9 cellular contexts compared by ENCODE assay signal in the genomic region with DNA sequence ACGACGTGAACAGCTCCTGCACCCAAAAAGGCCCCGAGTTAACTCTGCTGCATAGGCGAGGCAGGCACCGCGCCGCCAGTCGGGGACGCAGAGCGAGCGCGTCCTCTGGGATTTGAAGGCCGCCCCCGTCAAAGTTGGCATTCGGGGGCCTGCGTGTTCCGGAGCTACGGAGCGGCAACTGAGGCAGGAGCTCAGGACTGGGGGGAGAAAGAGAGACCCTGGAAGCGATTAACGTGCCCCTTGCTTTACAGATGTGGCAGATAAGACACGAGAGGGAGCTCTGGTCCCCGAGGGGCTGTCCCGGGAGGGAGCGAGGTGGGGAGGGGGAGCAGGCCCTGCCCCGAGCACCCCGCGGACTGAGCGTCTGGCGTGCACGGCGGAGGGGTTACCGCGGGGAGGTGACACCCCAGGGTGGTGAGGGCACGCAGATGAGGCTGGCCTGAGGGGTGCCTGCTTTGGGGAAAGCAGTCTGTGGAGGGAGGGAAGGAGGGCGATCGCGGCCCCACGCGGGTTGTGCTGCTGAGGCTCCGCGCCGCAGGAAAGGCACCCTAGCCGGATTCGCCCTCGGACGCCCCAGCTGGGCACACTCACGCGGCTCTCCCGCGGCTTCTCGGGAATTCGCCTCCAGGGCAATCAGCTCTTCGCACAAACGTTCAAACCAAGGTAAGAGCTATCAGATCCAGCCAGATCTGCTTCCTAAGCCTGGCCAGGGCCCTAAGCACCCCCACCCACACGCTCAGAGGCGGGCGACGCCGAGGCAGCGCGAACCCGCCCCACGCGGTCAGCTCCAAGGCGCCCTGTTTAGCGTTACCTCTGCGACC. TPM values are rescaled to one million over a fixed set of nuclear protein-coding genes. Genes with fewer than 3 reads are reported as not detected.
DNase-seq lines count a peak whose midpoint lies in the region; ATAC-seq and TF ChIP-seq lines count a peak whose summit lies in the region.
"Had no signal": no experiment of that assay in that cellular context is flagged by ENCODE, and none has a peak within 500 bp of the region (broad histone marks: within the 10 kb centered on the region; RNA-seq: fewer than 3 reads in every experiment).

No MANE protein-coding gene starts in this region.

- 3 to 13% methylated on average over 8 to 42 of the region's 68 CpGs for WGBS in tibial nerve, 2 donors

- H3K36me3 ChIP-seq in muscle layer of colon (ENCODE audit: insufficient read depth, low read length) (no peaks in the 10 kb centered on the region), tibial nerve (no peaks in the 10 kb centered on the region)

- peaks cover 14% of the 10 kb centered on the region for H3K4me1 Mint-ChIP-seq in central memory CD8-positive, alpha-beta T cell

- no peaks in the 10 kb centered on the region for H3K36me3 Mint-ChIP-seq in activated naive CD4-positive, alpha-beta T cell treated with anti-CD3 and anti-CD28 coated beads, Interleukin-2, amount 50 U/mL, for 72 hours
- H3K36me3 Mint-ChIP-seq in central memory CD8-positive, alpha-beta T cell (ENCODE audit: insufficient read depth), result peaks cover 1% of the 10 kb centered on the region

- no peak for DNase-seq in activated naive CD4-positive, alpha-beta T cell treated with anti-CD3 and anti-CD28 coated beads, Interleukin-2, amount 50 U/mL, for 72 hours (ENCODE audit: low spot score in 2 of 2)
- no peak for DNase-seq in activated naive CD4-positive, alpha-beta T cell treated with anti-CD3 and anti-CD28 coated beads, Interleukin-2, amount 50 U/mL, for 16 hours
- no peak for DNase-seq in central memory CD8-positive, alpha-beta T cell (ENCODE audit: low spot score in 2 of 2)
- DNase-seq in tibial nerve (ENCODE audit: low spot score in 2 of 2), result no peak
- DNase-seq in GM13976 (ENCODE audit: low spot score), result no peak
- no peak for DNase-seq in epidermal melanocyte (ENCODE audit: insufficient read length, low spot score)
- DNase-seq: RPMI8226 had no signal

- H3K9me3 ChIP-seq in muscle layer of colon (ENCODE audit: low read length) (no peaks in the 10 kb centered on the region), tibial nerve (no peaks in the 10 kb centered on the region)

- H3K4me1 ChIP-seq in muscle layer of colon (ENCODE audit: insufficient read depth, low read length), result peaks cover 18% of the 10 kb centered on the region
- H3K4me1 ChIP-seq in tibial nerve, result peaks cover 0 to 52% (median 28%) of the 10 kb centered on the region in 4 donors

- TF ChIP-seq CTCF in tibial nerve (IDR thresholded peaks at IDR 0.05), result no peak
- no peak for TF ChIP-seq CTCF in GM13976 (IDR thresholded peaks at IDR 0.05; ENCODE audit: borderline replicate concordance, control extremely low read depth, extremely low read depth, insufficient read depth, missing control alignments)

- peak overlapping the region; percentile 22 to 56 for H3K4me3 ChIP-seq in muscle layer of colon (ENCODE audit: low read depth in 1 of 2, low read length in 2 of 2)
- H3K4me3 ChIP-seq in tibial nerve, result peak overlapping the region; percentile 6 to 44 (median 31)

- H3K27ac Mint-ChIP-seq in activated naive CD4-positive, alpha-beta T cell treated with anti-CD3 and anti-CD28 coated beads, Interleukin-2, amount 50 U/mL, for 72 hours, result no peak overlapping the region
- no peak overlapping the region for H3K27ac Mint-ChIP-seq in central memory CD8-positive, alpha-beta T cell (ENCODE audit: low read depth)

- no peaks in the 10 kb centered on the region for H3K9me3 Mint-ChIP-seq in activated naive CD4-positive, alpha-beta T cell treated with anti-CD3 and anti-CD28 coated beads, Interleukin-2, amount 50 U/mL, for 72 hours
- H3K9me3 Mint-ChIP-seq in central memory CD8-positive, alpha-beta T cell, result no peaks in the 10 kb centered on the region

- peak overlapping the region; percentile 65 for H3K4me3 Mint-ChIP-seq in central memory CD8-positive, alpha-beta T cell

- no peak for TF ChIP-seq POLR2A in tibial nerve (IDR thresholded peaks at IDR 0.05)

- peaks cover 6 to 50% of the 10 kb centered on the region in 2 donors for H3K27me3 ChIP-seq in muscle layer of colon (ENCODE audit: control insufficient read depth in 1 of 2, insufficient read depth in 2 of 2, low read length in 2 of 2)
- peaks cover 0 to 65% of the 10 kb centered on the region in 2 donors for H3K27me3 ChIP-seq in tibial nerve

- no peak overlapping the region for H3K27ac ChIP-seq in muscle layer of colon (ENCODE audit: low read depth, low read length)
- no peak overlapping the region for H3K27ac ChIP-seq in tibial nerve

- H3K27me3 Mint-ChIP-seq in central memory CD8-positive, alpha-beta T cell, result peaks cover 87% of the 10 kb centered on the region

- H3K9ac ChIP-seq in muscle layer of colon (ENCODE audit: low read length), result no peak overlapping the region

- TF ChIP-seq EP300 in tibial nerve (IDR thresholded peaks at IDR 0.05), result no peak

- peak; percentile 29 to 42 for ATAC-seq in activated naive CD4-positive, alpha-beta T cell treated with anti-CD3 and anti-CD28 coated beads, Interleukin-2, amount 50 U/mL, for 72 hours
- ATAC-seq in central memory CD8-positive, alpha-beta T cell (replicated peaks; ENCODE audit: extremely low read depth, poor library complexity, severe bottlenecking), result no peak
- no peak for ATAC-seq in GM19452 (IDR thresholded peaks at IDR 0.05; ENCODE audit: unreplicated experiment)

- in situ Hi-C loops in GM13976 (cut with MboI; ENCODE audit: low sequenced_read_pairs, unreplicated experiment), result no loop called here

RNA-seq across cellular contexts. Expression of gene ACTA1, which starts 26.5 kb away (rescaled TPM):
- not detected for total RNA-seq in activated naive CD4-positive, alpha-beta T cell treated with anti-CD3 and anti-CD28 coated beads, Interleukin-2, amount 50 U/mL, for 72 hours
- total RNA-seq in tibial nerve, result 1 to 10 TPM in 1 of 4 donors, under 1 TPM in 1, not detected in 2; 0.39 to 1.0 TPM

Comparison
In these comparisons a context has a peak if more than half of its experiments do, and no peak if none do; other contexts are left out.
1. ATAC-seq: peak in activated naive CD4-positive, alpha-beta T cell treated with anti-CD3 and anti-CD28 coated beads, Interleukin-2, amount 50 U/mL, for 72 hours (2 of 2); none in central memory CD8-positive, alpha-beta T cell (single experiment) and GM19452 (single experiment).